In genomic region chr10:59383436-59383835, GRCh38 we compare ENCODE assay signal across 18 cellular contexts. TPM values are rescaled to one million over a fixed set of nuclear protein-coding genes. Genes with fewer than 3 reads are reported as not detected.
A peak's percentile ranks its signal among the peaks of the same experiment; 100 is the strongest.
DNase-seq lines count a peak whose midpoint lies in the region; ATAC-seq, FAIRE-seq and TF ChIP-seq lines count a peak whose summit lies in the region.
"Had no signal": no experiment of that assay in that cellular context is flagged by ENCODE, and none has a peak within 500 bp of the region (broad histone marks: within the 10 kb centered on the region; RNA-seq: fewer than 3 reads in every experiment).

No MANE protein-coding gene starts in this region.

- H3K4me1 Mint-ChIP-seq in chondrocyte (ENCODE audit: low read depth) = peaks cover 42% of the 10 kb centered on the region
- H3K4me1 Mint-ChIP-seq: activated CD4-positive, alpha-beta T cell treated with anti-CD3 and anti-CD28 coated beads, Interleukin-2, amount 10 ng/mL, durations not matched to agents 24 days and 14 days; stimulated activated naive B cell treated with anti-CD40 and anti-IgM and Interleukin-4, amounts not matched to agents 10 μg/mL and 1 μg/mL and 100 μg/mL, for 72 hours had no signal

- ATAC-seq in right cardiac atrium (no peak), GM18873 (IDR thresholded peaks at IDR 0.05; ENCODE audit: low FRiP score, unreplicated experiment) (no peak)
- ATAC-seq: stimulated activated naive B cell treated with anti-CD40 and anti-IgM and Interleukin-4, amounts not matched to agents 10 μg/mL and 1 μg/mL and 100 μg/mL, for 72 hours had no signal

- no peaks in the 10 kb centered on the region for H3K27me3 ChIP-seq in right cardiac atrium (ENCODE audit: control insufficient read depth, insufficient read depth)
- H3K27me3 ChIP-seq in rectal smooth muscle tissue (ENCODE audit: control insufficient read depth, insufficient read depth, low read length) = no peaks in the 10 kb centered on the region
- no peaks in the 10 kb centered on the region for H3K27me3 ChIP-seq in uterus
- H3K27me3 ChIP-seq: adrenal gland, left lung had no signal

- no peaks in the 10 kb centered on the region for H3K36me3 Mint-ChIP-seq in chondrocyte (ENCODE audit: low read depth)
- H3K36me3 Mint-ChIP-seq: stimulated activated naive B cell treated with anti-CD40 and anti-IgM and Interleukin-4, amounts not matched to agents 10 μg/mL and 1 μg/mL and 100 μg/mL, for 72 hours had no signal

- H3K27ac ChIP-seq in right cardiac atrium (ENCODE audit: low read length) (peak overlapping the region; percentile 13), rectal smooth muscle tissue (ENCODE audit: low read depth, low read length) (peak overlapping the region; percentile 30), uterus (peak overlapping the region; percentile 52 to 54)

- H3K9me3 ChIP-seq in right cardiac atrium (ENCODE audit: control insufficient read depth, low read length) = no peaks in the 10 kb centered on the region
- H3K9me3 ChIP-seq in uterus = no peaks in the 10 kb centered on the region
- H3K9me3 ChIP-seq: adrenal gland had no signal

- no peak overlapping the region for H3K4me3 Mint-ChIP-seq in chondrocyte (ENCODE audit: unreplicated experiment)
- H3K4me3 Mint-ChIP-seq: activated CD4-positive, alpha-beta T cell treated with anti-CD3 and anti-CD28 coated beads, Interleukin-2, amount 10 ng/mL, durations not matched to agents 24 days and 14 days; stimulated activated naive B cell treated with anti-CD40 and anti-IgM and Interleukin-4, amounts not matched to agents 10 μg/mL and 1 μg/mL and 100 μg/mL, for 72 hours had no signal

- TF ChIP-seq CTCF in chondrocyte (IDR thresholded peaks at IDR 0.05) = no peak
- no peak for TF ChIP-seq CTCF in uterus (IDR thresholded peaks at IDR 0.05)
- TF ChIP-seq CTCF in D721Med (IDR thresholded peaks at IDR 0.05; ENCODE audit: insufficient read depth, missing control alignments) = no peak

- no peaks in the 10 kb centered on the region for H3K27me3 Mint-ChIP-seq in chondrocyte (ENCODE audit: low read depth)
- H3K27me3 Mint-ChIP-seq: activated CD4-positive, alpha-beta T cell treated with anti-CD3 and anti-CD28 coated beads, Interleukin-2, amount 10 ng/mL, durations not matched to agents 24 days and 14 days; stimulated activated naive B cell treated with anti-CD40 and anti-IgM and Interleukin-4, amounts not matched to agents 10 μg/mL and 1 μg/mL and 100 μg/mL, for 72 hours had no signal

- DNase-seq in chondrocyte (ENCODE audit: low spot score) (no peak), right cardiac atrium (no peak), uterus (no peak), D721Med (ENCODE audit: insufficient read length, low spot score) (no peak), NCI-H446 treated with DMSO at 0.1 percent for 48 hours (lab: John Stamatoyannopoulos, UW) (no peak)
- DNase-seq: activated CD4-positive, alpha-beta T cell treated with anti-CD3 and anti-CD28 coated beads, Interleukin-2, amount 10 ng/mL, durations not matched to agents 24 days and 14 days; activated effector memory CD4-positive, alpha-beta T cell treated with anti-CD3 and anti-CD28 coated beads, Interleukin-2, amount 50 U/mL, for 16 hours; foreskin melanocyte; left lung; NCI-H1417; NCI-H226; RPMI8226; stimulated activated naive B cell treated with anti-CD40 and anti-IgM and Interleukin-4, amounts not matched to agents 10 μg/mL and 1 μg/mL and 100 μg/mL, for 72 hours had no signal

- no peak for TF ChIP-seq POLR2A in uterus (IDR thresholded peaks at IDR 0.05)

- no peaks in the 10 kb centered on the region for H3K36me3 ChIP-seq in rectal smooth muscle tissue (ENCODE audit: control insufficient read depth, insufficient read depth, low read length)
- no peaks in the 10 kb centered on the region for H3K36me3 ChIP-seq in uterus
- H3K36me3 ChIP-seq: adrenal gland, left lung had no signal

- intact Hi-C loops in right cardiac atrium (cut with DNase I) = no loop called here
- intact Hi-C loops in uterus (cut with DNase I; ENCODE audit: low total_unique reads) = no loop called here

- H3K27ac Mint-ChIP-seq in chondrocyte (ENCODE audit: unreplicated experiment) = peak overlapping the region; percentile 88
- H3K27ac Mint-ChIP-seq: activated CD4-positive, alpha-beta T cell treated with anti-CD3 and anti-CD28 coated beads, Interleukin-2, amount 10 ng/mL, durations not matched to agents 24 days and 14 days; stimulated activated naive B cell treated with anti-CD40 and anti-IgM and Interleukin-4, amounts not matched to agents 10 μg/mL and 1 μg/mL and 100 μg/mL, for 72 hours had no signal

- 55% methylated on average over 1 of the region's 1 CpG for WGBS in right cardiac atrium

- H3K4me1 ChIP-seq in right cardiac atrium (ENCODE audit: control insufficient read depth, insufficient read depth, low read length) (no peaks in the 10 kb centered on the region), rectal smooth muscle tissue (ENCODE audit: control insufficient read depth, insufficient read depth, low read length) (no peaks in the 10 kb centered on the region), uterus (no peaks in the 10 kb centered on the region)
- H3K4me1 ChIP-seq: left lung had no signal

- H3K4me3 ChIP-seq in right cardiac atrium (ENCODE audit: low read length) (no peak overlapping the region), rectal smooth muscle tissue (ENCODE audit: low read length) (no peak overlapping the region), uterus (no peak overlapping the region)
- H3K4me3 ChIP-seq: adrenal gland, left lung had no signal

- H3K9me3 Mint-ChIP-seq in chondrocyte (ENCODE audit: low read depth) = no peaks in the 10 kb centered on the region
- H3K9me3 Mint-ChIP-seq: activated CD4-positive, alpha-beta T cell treated with anti-CD3 and anti-CD28 coated beads, Interleukin-2, amount 10 ng/mL, durations not matched to agents 24 days and 14 days; stimulated activated naive B cell treated with anti-CD40 and anti-IgM and Interleukin-4, amounts not matched to agents 10 μg/mL and 1 μg/mL and 100 μg/mL, for 72 hours had no signal

- no peak overlapping the region for H3K9ac ChIP-seq in rectal smooth muscle tissue (ENCODE audit: low read length)

- FAIRE-seq in D721Med (lab: Jason Lieb, UNC) = no peak
- FAIRE-seq: GM19239, H1 had no signal

RNA-seq across cellular contexts. Expression of gene FAM13C, which starts 21.1 kb away (rescaled TPM):
- 4.9 to 5.9 TPM (median 5.1 TPM) in 3 replicates for total RNA-seq in chondrocyte
- 1 to 10 TPM; 3.2 to 6.8 (median 5.9) TPM for total RNA-seq in right cardiac atrium
- 3.4 TPM for polyA plus RNA-seq in right cardiac atrium
- total RNA-seq in uterus = 10 to 100 TPM; 18.7 to 29.2 (median 23.2) TPM
- total RNA-seq: activated CD4-positive, alpha-beta T cell treated with anti-CD3 and anti-CD28 coated beads, Interleukin-2, amount 10 ng/mL, durations not matched to agents 24 days and 14 days had no signal
